ENCODE assay signal across 20 cellular contexts in genomic region chr15:81270781-81271491, GRCh38. TPM values are rescaled to one million over a fixed set of nuclear protein-coding genes. Genes with fewer than 3 reads are reported as not detected.
DNase-seq lines count a peak whose midpoint lies in the region; ATAC-seq and TF ChIP-seq lines count a peak whose summit lies in the region.
"Had no signal": no experiment of that assay in that cellular context is flagged by ENCODE, and none has a peak within 500 bp of the region (broad histone marks: within the 10 kb centered on the region; RNA-seq: fewer than 3 reads in every experiment).

No MANE protein-coding gene starts in this region.

- H3K4me3 ChIP-seq in HEK293 (ENCODE audit: low read depth, low read length) (no peak overlapping the region), adipocyte (ENCODE audit: low read length) (no peak overlapping the region)

- no peak overlapping the region for H3K4me3 Mint-ChIP-seq in activated CD4-positive, alpha-beta T cell treated with anti-CD3 and anti-CD28 coated beads, Interleukin-2, amount 10 ng/mL, durations not matched to agents 24 days and 14 days
- no peak overlapping the region for H3K4me3 Mint-ChIP-seq in activated CD4-positive, alpha-beta memory T cell treated with anti-CD3 and anti-CD28 coated beads for 36 hours
- H3K4me3 Mint-ChIP-seq: activated naive CD8-positive, alpha-beta T cell treated with anti-CD3 and anti-CD28 coated beads, Interleukin-2, amount 10 ng/mL, durations not matched to agents 7 days and 5 days; natural killer cell treated with Interleukin-12 subunit alpha and Interleukin-12 subunit beta and Interleukin-15 and Interleukin-18, amount 100 ng/mL, for 72 hours had no signal

- no peaks in the 10 kb centered on the region for H3K27me3 Mint-ChIP-seq in activated CD4-positive, alpha-beta T cell treated with anti-CD3 and anti-CD28 coated beads, Interleukin-2, amount 10 ng/mL, durations not matched to agents 24 days and 14 days
- no peaks in the 10 kb centered on the region for H3K27me3 Mint-ChIP-seq in activated CD4-positive, alpha-beta memory T cell treated with anti-CD3 and anti-CD28 coated beads for 36 hours
- H3K27me3 Mint-ChIP-seq: activated naive CD8-positive, alpha-beta T cell treated with anti-CD3 and anti-CD28 coated beads, Interleukin-2, amount 10 ng/mL, durations not matched to agents 7 days and 5 days; natural killer cell treated with Interleukin-12 subunit alpha and Interleukin-12 subunit beta and Interleukin-15 and Interleukin-18, amount 100 ng/mL, for 72 hours had no signal

- POLR2A ChIA-PET in HEK293 (lab: Yijun Ruan, JAX) = no interaction called here
- POLR2A ChIA-PET in activated CD4-positive, alpha-beta memory T cell treated with anti-CD3 and anti-CD28 coated beads for 36 hours (lab: Charles Lee) = no interaction called here

- TF ChIP-seq CTCF in HEK293 (tag by site-specific recombination; IDR thresholded peaks at IDR 0.05) = no peak

- no peaks in the 10 kb centered on the region for H3K27me3 ChIP-seq in adipocyte (replicated peaks; ENCODE audit: control insufficient read depth, insufficient read depth, low read length)

- H3K9me3 ChIP-seq in HEK293 (ENCODE audit: control insufficient read depth, insufficient read depth, low read depth, low read length) (no peaks in the 10 kb centered on the region), adipocyte (ENCODE audit: control insufficient read depth, low read length) (no peaks in the 10 kb centered on the region)

- no peaks in the 10 kb centered on the region for H3K4me1 ChIP-seq in HEK293 (ENCODE audit: control insufficient read depth, insufficient read depth, low read length)
- peaks cover 11% of the 10 kb centered on the region for H3K4me1 ChIP-seq in adipocyte (ENCODE audit: control insufficient read depth, insufficient read depth, low read length)

- H3K36me3 ChIP-seq in HEK293 (ENCODE audit: control insufficient read depth in 2 of 2, insufficient read depth in 1 of 2, low read length in 2 of 2) = no peaks in the 10 kb centered on the region
- H3K36me3 ChIP-seq in adipocyte (ENCODE audit: control insufficient read depth, insufficient read depth, low read length, severe bottlenecking) = peaks cover 22% of the 10 kb centered on the region

- H3K36me3 Mint-ChIP-seq in activated CD4-positive, alpha-beta T cell treated with anti-CD3 and anti-CD28 coated beads, Interleukin-2, amount 10 ng/mL, durations not matched to agents 24 days and 14 days (ENCODE audit: low read depth) = peaks cover 2% of the 10 kb centered on the region
- H3K36me3 Mint-ChIP-seq in activated CD4-positive, alpha-beta memory T cell treated with anti-CD3 and anti-CD28 coated beads for 36 hours = no peaks in the 10 kb centered on the region
- H3K36me3 Mint-ChIP-seq: activated naive CD8-positive, alpha-beta T cell treated with anti-CD3 and anti-CD28 coated beads, Interleukin-2, amount 10 ng/mL, durations not matched to agents 7 days and 5 days; natural killer cell treated with Interleukin-12 subunit alpha and Interleukin-12 subunit beta and Interleukin-15 and Interleukin-18, amount 100 ng/mL, for 72 hours had no signal

- ATAC-seq in GM19328 (IDR thresholded peaks at IDR 0.05; ENCODE audit: unreplicated experiment) = no peak
- ATAC-seq: left colon; natural killer cell treated with Interleukin-12 subunit alpha and Interleukin-12 subunit beta and Interleukin-15 and Interleukin-18, amount 100 ng/mL, for 72 hours; Right ventricle myocardium inferior had no signal

- peak; percentile 44 for DNase-seq in activated CD4-positive, alpha-beta T cell treated with anti-CD3 and anti-CD28 coated beads, Interleukin-2, amount 10 ng/mL, durations not matched to agents 24 days and 14 days
- no peak for DNase-seq in activated CD4-positive, alpha-beta T cell treated with anti-CD3 and anti-CD28 coated beads for 1 hour
- peak; percentile 25 for DNase-seq in adipocyte (ENCODE audit: low read depth)
- DNase-seq in putamen (ENCODE audit: low spot score) = peak; percentile 80
- no peak for DNase-seq in activated CD4-positive, alpha-beta memory T cell treated with anti-CD3 and anti-CD28 coated beads for 36 hours
- no peak for DNase-seq in KG1 (lab: John Stamatoyannopoulos, UW)
- DNase-seq: ACHN; activated CD4-positive, alpha-beta T cell treated with anti-CD3 and anti-CD28 coated beads, Interleukin-2, amount 50 U/mL, for 48 hours; activated naive CD8-positive, alpha-beta T cell treated with anti-CD3 and anti-CD28 coated beads, Interleukin-2, amount 10 ng/mL, durations not matched to agents 7 days and 5 days; activated T-cell treated with anti-CD3 and anti-CD28 coated beads, Interleukin-2, amount 50 U/mL, for 48 hours; DMS153; left colon; NCI-H187; NCI-H510A; stimulated activated CD4-positive, alpha-beta T cell treated with anti-CD3 and anti-CD28 coated beads, Interleukin-2, amount 100 ng/mL, for 48 hours; T-helper 1 cell had no signal

- H3K27ac ChIP-seq in HEK293 (ENCODE audit: extremely low read depth, low read depth, low read length) = no peak overlapping the region

- H3K9me3 Mint-ChIP-seq in activated CD4-positive, alpha-beta T cell treated with anti-CD3 and anti-CD28 coated beads, Interleukin-2, amount 10 ng/mL, durations not matched to agents 24 days and 14 days = no peaks in the 10 kb centered on the region
- H3K9me3 Mint-ChIP-seq in activated CD4-positive, alpha-beta memory T cell treated with anti-CD3 and anti-CD28 coated beads for 36 hours = no peaks in the 10 kb centered on the region
- H3K9me3 Mint-ChIP-seq: activated naive CD8-positive, alpha-beta T cell treated with anti-CD3 and anti-CD28 coated beads, Interleukin-2, amount 10 ng/mL, durations not matched to agents 7 days and 5 days; natural killer cell treated with Interleukin-12 subunit alpha and Interleukin-12 subunit beta and Interleukin-15 and Interleukin-18, amount 100 ng/mL, for 72 hours had no signal

- H3K27ac Mint-ChIP-seq in activated CD4-positive, alpha-beta T cell treated with anti-CD3 and anti-CD28 coated beads, Interleukin-2, amount 10 ng/mL, durations not matched to agents 24 days and 14 days = no peak overlapping the region
- no peak overlapping the region for H3K27ac Mint-ChIP-seq in activated CD4-positive, alpha-beta memory T cell treated with anti-CD3 and anti-CD28 coated beads for 36 hours
- H3K27ac Mint-ChIP-seq: activated naive CD8-positive, alpha-beta T cell treated with anti-CD3 and anti-CD28 coated beads, Interleukin-2, amount 10 ng/mL, durations not matched to agents 7 days and 5 days; natural killer cell treated with Interleukin-12 subunit alpha and Interleukin-12 subunit beta and Interleukin-15 and Interleukin-18, amount 100 ng/mL, for 72 hours had no signal

- peaks cover 34% of the 10 kb centered on the region for H3K4me1 Mint-ChIP-seq in activated CD4-positive, alpha-beta T cell treated with anti-CD3 and anti-CD28 coated beads, Interleukin-2, amount 10 ng/mL, durations not matched to agents 24 days and 14 days
- H3K4me1 Mint-ChIP-seq in activated CD4-positive, alpha-beta memory T cell treated with anti-CD3 and anti-CD28 coated beads for 36 hours (ENCODE audit: low read depth) = peaks cover 21% of the 10 kb centered on the region

- intact Hi-C loops in activated CD4-positive, alpha-beta T cell treated with anti-CD3 and anti-CD28 coated beads, Interleukin-2, amount 10 ng/mL, durations not matched to agents 24 days and 14 days (cut with micrococcal nuclease) = loop anchor here (10.0 kb wide), 1 partner anchor 214 kb away; no protein-coding TSS in a partner anchor
- intact Hi-C loops in activated CD4-positive, alpha-beta memory T cell treated with anti-CD3 and anti-CD28 coated beads for 36 hours (cut with micrococcal nuclease) = no loop called here

- no peak overlapping the region for H3K9ac ChIP-seq in adipocyte (ENCODE audit: low read length)

- CTCF ChIA-PET in HEK293 (lab: Yijun Ruan, JAX) = interaction anchor here (0.6 to 13.7 kb wide), 7 partner anchors 56 to 905 kb away, joined by 3 to 530 read pairs (median 11); no protein-coding TSS in a partner anchor
- CTCF ChIA-PET in activated CD4-positive, alpha-beta memory T cell treated with anti-CD3 and anti-CD28 coated beads for 36 hours (lab: Charles Lee) = interaction anchor here (1.2 to 6.3 kb wide), 3 partner anchors 15 to 301 kb away, joined by 3 to 121 read pairs (median 3); no protein-coding TSS in a partner anchor

TF ChIP-seq in HEK293, 187 proteins besides CTCF, POLR2A, EP300 and RAD21:
- TF ChIP-seq MYNN (tag by site-specific recombination; IDR thresholded peaks at IDR 0.05; ENCODE audit: borderline replicate concordance) (no peak), ZNF23 (tag by site-specific recombination; IDR thresholded peaks at IDR 0.05; ENCODE audit: borderline replicate concordance) (no peak), ZNF394 (tag by site-specific recombination; IDR thresholded peaks at IDR 0.05; ENCODE audit: borderline replicate concordance) (no peak), SP7 (tag by site-specific recombination; IDR thresholded peaks at IDR 0.05) (0 out of 2 replicates have a peak, but pooled peaks have one; percentile 30), MEIS1 (CRISPR knock-in tag; IDR thresholded peaks at IDR 0.05; ENCODE audit: borderline replicate concordance) (no peak), FEZF1 (tag by site-specific recombination; IDR thresholded peaks at IDR 0.05) (no peak), ZNF677 (tag by site-specific recombination; IDR thresholded peaks at IDR 0.05) (no peak), ZNF169 (tag by site-specific recombination; IDR thresholded peaks at IDR 0.05) (no peak), ZFHX2 (tag by site-specific recombination; conservative IDR thresholded peaks at IDR 0.05) (no peak)
TF ChIP-seq in HEK293: peak in this region for 1.

RNA-seq across cellular contexts. Expression of gene STARD5, which starts 53.0 kb away (rescaled TPM):
- total RNA-seq in activated CD4-positive, alpha-beta T cell treated with anti-CD3 and anti-CD28 coated beads, Interleukin-2, amount 10 ng/mL, durations not matched to agents 24 days and 14 days = 4.6 and 5.8 TPM in 2 replicates
- 1 to 10 TPM; 7.3 to 9.1 TPM for total RNA-seq in activated CD4-positive, alpha-beta memory T cell treated with anti-CD3 and anti-CD28 coated beads for 36 hours

Comparison
In these comparisons a context has a peak if more than half of its experiments do, and no peak if none do; other contexts are left out.
1. DNase-seq: peak in activated CD4-positive, alpha-beta T cell treated with anti-CD3 and anti-CD28 coated beads, Interleukin-2, amount 10 ng/mL, durations not matched to agents 24 days and 14 days (single experiment), adipocyte (single experiment) and putamen (single experiment); none in activated CD4-positive, alpha-beta T cell treated with anti-CD3 and anti-CD28 coated beads for 1 hour (single experiment), activated CD4-positive, alpha-beta memory T cell treated with anti-CD3 and anti-CD28 coated beads for 36 hours (single experiment) and KG1 (single experiment).